1 cellular context compared by ENCODE assay signal in genomic region chr15:101029971-101030661, GRCh38.
TF ChIP-seq lines count a peak whose summit lies in the region.

No MANE protein-coding gene starts in this region.

TF ChIP-seq in IMR-90, 13 proteins besides CTCF, POLR2A, EP300 and RAD21 (continued from another document):
- TF ChIP-seq, protein P1, sequence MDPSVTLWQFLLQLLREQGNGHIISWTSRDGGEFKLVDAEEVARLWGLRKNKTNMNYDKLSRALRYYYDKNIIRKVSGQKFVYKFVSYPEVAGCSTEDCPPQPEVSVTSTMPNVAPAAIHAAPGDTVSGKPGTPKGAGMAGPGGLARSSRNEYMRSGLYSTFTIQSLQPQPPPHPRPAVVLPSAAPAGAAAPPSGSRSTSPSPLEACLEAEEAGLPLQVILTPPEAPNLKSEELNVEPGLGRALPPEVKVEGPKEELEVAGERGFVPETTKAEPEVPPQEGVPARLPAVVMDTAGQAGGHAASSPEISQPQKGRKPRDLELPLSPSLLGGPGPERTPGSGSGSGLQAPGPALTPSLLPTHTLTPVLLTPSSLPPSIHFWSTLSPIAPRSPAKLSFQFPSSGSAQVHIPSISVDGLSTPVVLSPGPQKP (IDR thresholded peaks at IDR 0.05; ENCODE audit: borderline replicate concordance, low read depth, low read length), result no peak
- TF ChIP-seq FOS (IDR thresholded peaks at IDR 0.05; ENCODE audit: low read depth, low read length), result no peak
- TF ChIP-seq RCOR1 (IDR thresholded peaks at IDR 0.05; ENCODE audit: insufficient replicate concordance, low read length), result no peak
- no peak for TF ChIP-seq BHLHE40 (IDR thresholded peaks at IDR 0.05; ENCODE audit: low read depth, low read length)
- TF ChIP-seq NFE2L2 (IDR thresholded peaks at IDR 0.05; ENCODE audit: low read depth, low read length), result no peak
- no peak for TF ChIP-seq MXI1 (IDR thresholded peaks at IDR 0.05; ENCODE audit: borderline replicate concordance, low read depth, low read length)
- no peak for TF ChIP-seq CHD1 (IDR thresholded peaks at IDR 0.05; ENCODE audit: low read depth, low read length)
- no peak for TF ChIP-seq SMC3 (IDR thresholded peaks at IDR 0.05; ENCODE audit: low read depth, low read length)
- no peak for TF ChIP-seq USF2 (IDR thresholded peaks at IDR 0.05; ENCODE audit: low read depth, low read length)
- TF ChIP-seq MAZ (IDR thresholded peaks at IDR 0.05; ENCODE audit: borderline replicate concordance, low read depth, low read length), result no peak
